In genomic region chr14:103296007-103296406, GRCh38 we compare ENCODE assay signal across 15 cellular contexts. TPM values are rescaled to one million over a fixed set of nuclear protein-coding genes. Genes with fewer than 3 reads are reported as not detected.
A peak's percentile ranks its signal among the peaks of the same experiment; 100 is the strongest.
DNase-seq lines count a peak whose midpoint lies in the region; TF ChIP-seq lines count a peak whose summit lies in the region.
"Had no signal": no experiment of that assay in that cellular context is flagged by ENCODE, and none has a peak within 500 bp of the region (broad histone marks: within the 10 kb centered on the region; RNA-seq: fewer than 3 reads in every experiment).

No MANE protein-coding gene starts in this region.

- H3K9me3 ChIP-seq in MG63, result no peaks in the 10 kb centered on the region
- H3K9me3 ChIP-seq in spleen, result no peaks in the 10 kb centered on the region
- no peaks in the 10 kb centered on the region for H3K9me3 ChIP-seq in SJCRH30 (replicated peaks)
- H3K9me3 ChIP-seq: heart right ventricle had no signal

- TF ChIP-seq POLR2A in spleen (IDR thresholded peaks at IDR 0.05), result no peak

- DNase-seq in EH (ENCODE audit: low read depth) (peak; percentile 69), MG63 (peak; percentile 18), dermis blood vessel endothelial cell (peak; percentile 41), lung microvascular endothelial cell (ENCODE audit: low read depth in 2 of 2) (peak; percentile 22 to 59), spleen (no peak), globus pallidus (ENCODE audit: low spot score) (no peak), SJCRH30 (no peak)
- DNase-seq in activated T-cell treated with anti-CD3 and anti-CD28 coated beads, Interleukin-2, amount 50 U/mL, for 48 hours, result no peak
- DNase-seq: activated B cell treated with CpG ODN at 0.5 μM for 24 hours; activated naive CD8-positive, alpha-beta T cell treated with anti-CD3 and anti-CD28 coated beads, Interleukin-2, amount 50 U/mL, for 24 hours; CD4-positive, alpha-beta memory T cell; effector CD4-positive, alpha-beta T cell; heart right ventricle; NCI-H1417 treated with DMSO at 0.1 percent for 48 hours; NCI-H526 treated with DMSO at 0.1 percent for 48 hours had no signal

- H3K36me3 ChIP-seq in MG63 (no peaks in the 10 kb centered on the region), spleen (no peaks in the 10 kb centered on the region), SJCRH30 (no peaks in the 10 kb centered on the region)
- H3K36me3 ChIP-seq: heart right ventricle had no signal

- no peak for TF ChIP-seq CTCF in spleen (IDR thresholded peaks at IDR 0.05 in 8 of 11, conservative IDR thresholded peaks at IDR 0.05 in 3 of 11)

- no peak overlapping the region for H3K27ac ChIP-seq in spleen
- H3K27ac ChIP-seq in SJCRH30, result no peak overlapping the region
- H3K27ac ChIP-seq: heart right ventricle had no signal

- no peaks in the 10 kb centered on the region for H3K27me3 ChIP-seq in MG63
- H3K27me3 ChIP-seq in spleen (replicated peaks in 1 of 7), result peaks cover 0 to 16% (median 0%) of the 10 kb centered on the region in 7 donors
- H3K27me3 ChIP-seq in SJCRH30, result peaks cover 8% of the 10 kb centered on the region; the same call in 1 of the 2 replicates

- intact Hi-C loops in spleen (cut with DNase I; ENCODE audit: low total_unique reads), result loop anchor here (10.0 kb wide), 3 partner anchors 111 to 221 kb away; no protein-coding TSS in a partner anchor

- H3K4me1 ChIP-seq in spleen (peaks cover 0 to 6% (median 0%) of the 10 kb centered on the region in 6 donors), SJCRH30 (no peaks in the 10 kb centered on the region)
- H3K4me1 ChIP-seq: heart right ventricle had no signal

- H3K4me3 ChIP-seq in MG63 (no peak overlapping the region), spleen (no peak overlapping the region), SJCRH30 (no peak overlapping the region)
- H3K4me3 ChIP-seq: heart right ventricle had no signal

RNA-seq across cellular contexts. Expression of gene EIF5, which starts 38.0 kb away (rescaled TPM):
- total RNA-seq in MG63 (2014; rRNA removed; shearing (Covaris generic); ENCODE audit: low replicate concordance), result 180 and 183 TPM in 2 replicates
- total RNA-seq in dermis blood vessel endothelial cell (115 and 226 TPM in 2 replicates), lung microvascular endothelial cell (84.6 and 86.3 TPM in 2 replicates), spleen (100 to 1,000 TPM; 173 to 261 (median 228) TPM)
- 10 to 100 TPM; 31.9 to 60.0 (median 46.8) TPM for polyA plus RNA-seq in spleen
- total RNA-seq in SJCRH30 (2014; rRNA removed; shearing (Covaris generic)), result 352 and 383 TPM in 2 replicates

Comparison
In these comparisons a context has a peak if more than half of its experiments do, and no peak if none do; other contexts are left out.
1. DNase-seq: peak in EH (single experiment), MG63 (single experiment), dermis blood vessel endothelial cell (single experiment) and lung microvascular endothelial cell (2 of 2); none in spleen (single experiment), globus pallidus (single experiment), SJCRH30 (0 of 2) and activated T-cell treated with anti-CD3 and anti-CD28 coated beads, Interleukin-2, amount 50 U/mL, for 48 hours (0 of 2).